Comparison of ENCODE assay signal across 1 cellular context in genomic region chr21:35274923-35275322, GRCh38.
TF ChIP-seq lines count a peak whose summit lies in the region.

No MANE protein-coding gene starts in this region.

TF ChIP-seq in H1, 55 proteins besides CTCF, POLR2A, EP300 and RAD21:
- TF ChIP-seq CEBPB (IDR thresholded peaks at IDR 0.05; ENCODE audit: low read depth, low read length) (no peak), SAP30 (IDR thresholded peaks at IDR 0.05; ENCODE audit: insufficient read depth, insufficient replicate concordance, low read length) (no peak), KDM1A (IDR thresholded peaks at IDR 0.05; ENCODE audit: borderline replicate concordance, low read length) (no peak), CTBP2 (IDR thresholded peaks at IDR 0.05; ENCODE audit: borderline replicate concordance, insufficient read depth, insufficient read length, low read length) (no peak)
TF ChIP-seq in H1: peak in this region for 0.
